ENCODE assay signal across 15 cellular contexts in the genomic region with DNA sequence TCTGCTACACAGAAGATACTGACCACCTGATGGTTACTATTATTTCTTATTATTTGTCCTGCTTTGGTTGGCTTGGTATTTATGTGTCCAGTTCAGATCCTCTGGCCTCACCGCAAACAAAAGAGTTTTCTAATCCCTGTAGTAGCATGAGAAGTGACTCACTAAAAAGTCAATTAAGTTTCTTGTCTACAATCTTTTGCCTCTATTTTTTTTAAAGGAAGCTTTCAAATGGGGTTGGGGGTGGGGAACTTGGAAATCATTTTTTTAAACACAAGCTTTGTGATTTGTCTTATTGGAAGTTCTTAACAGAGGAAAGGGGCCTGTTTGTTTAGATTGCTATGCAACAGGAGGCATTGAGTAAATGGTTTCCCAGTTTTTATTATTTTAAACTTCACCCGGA.
DNase-seq lines count a peak whose midpoint lies in the region; ATAC-seq and TF ChIP-seq lines count a peak whose summit lies in the region.
"Had no signal": no experiment of that assay in that cellular context is flagged by ENCODE, and none has a peak within 500 bp of the region (broad histone marks: within the 10 kb centered on the region; RNA-seq: fewer than 3 reads in every experiment).

No MANE protein-coding gene starts in this region.

- no peaks in the 10 kb centered on the region for H4K20me1 ChIP-seq in osteoblast (ENCODE audit: insufficient read depth, low read length)

- POLR2A ChIA-PET in activated CD8-positive, alpha-beta T cell treated with anti-CD3 and anti-CD28 coated beads for 36 hours (lab: Charles Lee), result no interaction called here

- H3K4me1 ChIP-seq in RWPE2 (ENCODE audit: insufficient read depth, poor library complexity, severe bottlenecking), result peaks cover 36% of the 10 kb centered on the region
- H3K4me1 ChIP-seq in osteoblast (ENCODE audit: insufficient read depth, low read length), result peaks cover 51% of the 10 kb centered on the region

- H3K27ac ChIP-seq in RWPE2 (ENCODE audit: poor library complexity, severe bottlenecking) (peak overlapping the region; percentile 32), osteoblast (ENCODE audit: low read depth, low read length) (peak overlapping the region; percentile 38)
- H3K27ac ChIP-seq: HL-60 had no signal

- H3K4me3 Mint-ChIP-seq in activated CD8-positive, alpha-beta T cell treated with anti-CD3 and anti-CD28 coated beads for 36 hours, result no peak overlapping the region
- H3K4me3 Mint-ChIP-seq: immature natural killer cell, naive B cell had no signal

- H3K36me3 Mint-ChIP-seq in activated CD8-positive, alpha-beta T cell treated with anti-CD3 and anti-CD28 coated beads for 36 hours (ENCODE audit: low read depth), result no peaks in the 10 kb centered on the region
- H3K36me3 Mint-ChIP-seq: immature natural killer cell, naive B cell had no signal

- no peaks in the 10 kb centered on the region for H3K27me3 ChIP-seq in RWPE2 (ENCODE audit: insufficient read depth, poor library complexity, severe bottlenecking)
- no peaks in the 10 kb centered on the region for H3K27me3 ChIP-seq in osteoblast (ENCODE audit: insufficient read depth, low read length)
- H3K27me3 ChIP-seq: spleen had no signal

- H3K36me3 ChIP-seq in RWPE2 (ENCODE audit: low read depth) (no peaks in the 10 kb centered on the region), osteoblast (ENCODE audit: insufficient read depth, low read length) (no peaks in the 10 kb centered on the region)
- H3K36me3 ChIP-seq: spleen had no signal

- no peaks in the 10 kb centered on the region for H3K4me1 Mint-ChIP-seq in activated CD8-positive, alpha-beta T cell treated with anti-CD3 and anti-CD28 coated beads for 36 hours (ENCODE audit: low read depth)
- H3K4me1 Mint-ChIP-seq: naive B cell had no signal

- H3K4me3 ChIP-seq in RWPE2 (ENCODE audit: severe bottlenecking) (no peak overlapping the region), osteoblast (ENCODE audit: insufficient read depth, low read length) (no peak overlapping the region)
- H3K4me3 ChIP-seq: spleen had no signal

- H3K9me3 Mint-ChIP-seq in activated CD8-positive, alpha-beta T cell treated with anti-CD3 and anti-CD28 coated beads for 36 hours, result no peaks in the 10 kb centered on the region
- H3K9me3 Mint-ChIP-seq: immature natural killer cell had no signal

- DNase-seq in COLO829 (ENCODE audit: low spot score), result peak; percentile 84
- DNase-seq in RWPE2 (ENCODE audit: low spot score), result no peak
- DNase-seq in fibroblast of gingiva (ENCODE audit: low read depth), result peak; percentile 38
- peak; percentile 23 for DNase-seq in osteoblast (ENCODE audit: insufficient read length, low spot score, missing footprints)
- no peak for DNase-seq in T-helper 1 cell
- no peak for DNase-seq in COLO668 (lab: John Stamatoyannopoulos, UW; ENCODE audit: unreplicated experiment)
- DNase-seq in activated CD8-positive, alpha-beta T cell treated with anti-CD3 and anti-CD28 coated beads for 36 hours, result no peak
- DNase-seq: activated CD4-positive, alpha-beta T cell treated with anti-CD3 and anti-CD28 coated beads, Interleukin-2, amount 50 U/mL, for 1 hour; central memory CD4-positive, alpha-beta T cell; immature natural killer cell; naive B cell; NCI-H2171; spleen had no signal

- H3K27ac Mint-ChIP-seq in activated CD8-positive, alpha-beta T cell treated with anti-CD3 and anti-CD28 coated beads for 36 hours, result no peak overlapping the region
- H3K27ac Mint-ChIP-seq: naive B cell had no signal

- CTCF ChIA-PET in activated CD8-positive, alpha-beta T cell treated with anti-CD3 and anti-CD28 coated beads for 36 hours (lab: Charles Lee), result interaction anchor here (1.8 kb wide), 1 partner anchor 32 kb away, joined by 5 read pairs; no protein-coding TSS in a partner anchor

- ATAC-seq in RWPE2 (ENCODE audit: low read depth) (peak; percentile 57), HG03175 (IDR thresholded peaks at IDR 0.05; ENCODE audit: unreplicated experiment) (no peak)
- no peak for ATAC-seq in activated CD8-positive, alpha-beta T cell treated with anti-CD3 and anti-CD28 coated beads for 36 hours

- H3K9me3 ChIP-seq in RWPE2 (ENCODE audit: severe bottlenecking) (no peaks in the 10 kb centered on the region), osteoblast (ENCODE audit: low read depth, low read length) (no peaks in the 10 kb centered on the region)
- H3K9me3 ChIP-seq: spleen had no signal

- H3K4me2 ChIP-seq in osteoblast (ENCODE audit: insufficient read depth, low read length), result peak overlapping the region; percentile 15

- H2AFZ ChIP-seq in osteoblast (ENCODE audit: low read length), result peak overlapping the region; percentile 23

- H3K27me3 Mint-ChIP-seq in activated CD8-positive, alpha-beta T cell treated with anti-CD3 and anti-CD28 coated beads for 36 hours, result peaks cover 8% of the 10 kb centered on the region

- no peaks in the 10 kb centered on the region for H3K79me2 ChIP-seq in osteoblast (ENCODE audit: insufficient read depth, low read length)

- TF ChIP-seq CTCF in RWPE2 (IDR thresholded peaks at IDR 0.05; ENCODE audit: poor library complexity, severe bottlenecking) (no peak), osteoblast (IDR thresholded peaks at IDR 0.05; ENCODE audit: extremely low read depth, low read depth, low read length) (no peak)
- TF ChIP-seq CTCF in activated CD8-positive, alpha-beta T cell treated with anti-CD3 and anti-CD28 coated beads for 36 hours (IDR thresholded peaks at IDR 0.05), result no peak

- intact Hi-C loops in activated CD8-positive, alpha-beta T cell treated with anti-CD3 and anti-CD28 coated beads for 36 hours (cut with micrococcal nuclease), result no loop called here

Comparison
In these comparisons a context has a peak if more than half of its experiments do, and no peak if none do; other contexts are left out.
1. DNase-seq: peak in COLO829 (single experiment), fibroblast of gingiva (single experiment) and osteoblast (single experiment); none in RWPE2 (single experiment), T-helper 1 cell (0 of 5), COLO668 (single experiment) and activated CD8-positive, alpha-beta T cell treated with anti-CD3 and anti-CD28 coated beads for 36 hours (single experiment).